Comparison of ENCODE assay signal across 1 cellular context in genomic region chr20:17530716-17531536, GRCh38.
TF ChIP-seq lines count a peak whose summit lies in the region.

BFSP1 (minus strand) TSS chr20:17531379; CDS start chr20:17531329, 50 bp downstream.

TF ChIP-seq in HepG2, 621 proteins besides CTCF, POLR2A, EP300 and RAD21 (continued from another document and continues in another):
- peak; percentile 58; the same call in 1 of the 2 replicates for TF ChIP-seq GMEB1 (CRISPR knock-in tag; IDR thresholded peaks at IDR 0.05; ENCODE audit: borderline replicate concordance)
- peak; percentile 8 for TF ChIP-seq AGO1 (IDR thresholded peaks at IDR 0.05; ENCODE audit: low read depth, low read length, poor library complexity, severe bottlenecking)
- no peak for TF ChIP-seq ZNF124 (CRISPR knock-in tag; IDR thresholded peaks at IDR 0.05)
- TF ChIP-seq ZFP91 (CRISPR knock-in tag; IDR thresholded peaks at IDR 0.05; ENCODE audit: borderline replicate concordance), result no peak; the same call in 1 of the 2 replicates
- peak; percentile 62 for TF ChIP-seq ARID5B (CRISPR knock-in tag; IDR thresholded peaks at IDR 0.05)
- no peak for TF ChIP-seq TP53 (CRISPR knock-in tag; conservative IDR thresholded peaks at IDR 0.05)
- TF ChIP-seq ZNF17 (CRISPR knock-in tag; IDR thresholded peaks at IDR 0.05), result no peak
- no peak for TF ChIP-seq ZNF549 (CRISPR knock-in tag; IDR thresholded peaks at IDR 0.05)
- TF ChIP-seq CSRNP1 (CRISPR knock-in tag; IDR thresholded peaks at IDR 0.05), result peak; percentile 67; the same call in 1 of the 2 replicates
- TF ChIP-seq POGZ (CRISPR knock-in tag; IDR thresholded peaks at IDR 0.05), result no peak
- no peak for TF ChIP-seq MED8 (CRISPR knock-in tag; IDR thresholded peaks at IDR 0.05; ENCODE audit: insufficient replicate concordance)
- TF ChIP-seq, protein P1, sequence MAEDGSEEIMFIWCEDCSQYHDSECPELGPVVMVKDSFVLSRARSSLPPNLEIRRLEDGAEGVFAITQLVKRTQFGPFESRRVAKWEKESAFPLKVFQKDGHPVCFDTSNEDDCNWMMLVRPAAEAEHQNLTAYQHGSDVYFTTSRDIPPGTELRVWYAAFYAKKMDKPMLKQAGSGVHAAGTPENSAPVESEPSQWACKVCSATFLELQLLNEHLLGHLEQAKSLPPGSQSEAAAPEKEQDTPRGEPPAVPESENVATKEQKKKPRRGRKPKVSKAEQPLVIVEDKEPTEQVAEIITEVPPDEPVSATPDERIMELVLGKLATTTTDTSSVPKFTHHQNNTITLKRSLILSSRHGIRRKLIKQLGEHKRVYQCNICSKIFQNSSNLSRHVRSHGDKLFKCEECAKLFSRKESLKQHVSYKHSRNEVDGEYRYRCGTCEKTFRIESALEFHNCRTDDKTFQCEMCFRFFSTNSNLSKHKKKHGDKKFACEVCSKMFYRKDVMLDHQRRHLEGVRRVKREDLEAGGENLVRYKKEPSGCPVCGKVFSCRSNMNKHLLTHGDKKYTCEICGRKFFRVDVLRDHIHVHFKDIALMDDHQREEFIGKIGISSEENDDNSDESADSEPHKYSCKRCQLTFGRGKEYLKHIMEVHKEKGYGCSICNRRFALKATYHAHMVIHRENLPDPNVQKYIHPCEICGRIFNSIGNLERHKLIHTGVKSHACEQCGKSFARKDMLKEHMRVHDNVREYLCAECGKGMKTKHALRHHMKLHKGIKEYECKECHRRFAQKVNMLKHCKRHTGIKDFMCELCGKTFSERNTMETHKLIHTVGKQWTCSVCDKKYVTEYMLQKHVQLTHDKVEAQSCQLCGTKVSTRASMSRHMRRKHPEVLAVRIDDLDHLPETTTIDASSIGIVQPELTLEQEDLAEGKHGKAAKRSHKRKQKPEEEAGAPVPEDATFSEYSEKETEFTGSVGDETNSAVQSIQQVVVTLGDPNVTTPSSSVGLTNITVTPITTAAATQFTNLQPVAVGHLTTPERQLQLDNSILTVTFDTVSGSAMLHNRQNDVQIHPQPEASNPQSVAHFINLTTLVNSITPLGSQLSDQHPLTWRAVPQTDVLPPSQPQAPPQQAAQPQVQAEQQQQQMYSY (CRISPR knock-in tag; IDR thresholded peaks at IDR 0.05), result no peak; the same call in 1 of the 2 replicates
- TF ChIP-seq TMF1 (CRISPR knock-in tag; IDR thresholded peaks at IDR 0.05; ENCODE audit: low read depth), result peak; percentile 76
- no peak for TF ChIP-seq ZSCAN29 (CRISPR knock-in tag; conservative IDR thresholded peaks at IDR 0.05)
- peak; percentile 94 for TF ChIP-seq ZSCAN25 (CRISPR knock-in tag; IDR thresholded peaks at IDR 0.05)
- TF ChIP-seq YY1 (IDR thresholded peaks at IDR 0.05; ENCODE audit: insufficient read depth, insufficient replicate concordance, low read depth, low read length), result peak; percentile 13
- TF ChIP-seq ZNF724P (CRISPR knock-in tag; IDR thresholded peaks at IDR 0.05; ENCODE audit: borderline replicate concordance), result no peak
- no peak for TF ChIP-seq ZSCAN9 (CRISPR knock-in tag; IDR thresholded peaks at IDR 0.05; ENCODE audit: borderline replicate concordance)
- no peak for TF ChIP-seq ZC3H4 (CRISPR knock-in tag; IDR thresholded peaks at IDR 0.05; ENCODE audit: borderline replicate concordance)
- no peak for TF ChIP-seq NFE2L2 (IDR thresholded peaks at IDR 0.05; ENCODE audit: low read length)
- TF ChIP-seq NAIF1 (CRISPR knock-in tag; IDR thresholded peaks at IDR 0.05; ENCODE audit: borderline replicate concordance), result no peak
- TF ChIP-seq PHF8 (CRISPR knock-in tag; IDR thresholded peaks at IDR 0.05), result peak; percentile 59
- TF ChIP-seq, protein P2, sequence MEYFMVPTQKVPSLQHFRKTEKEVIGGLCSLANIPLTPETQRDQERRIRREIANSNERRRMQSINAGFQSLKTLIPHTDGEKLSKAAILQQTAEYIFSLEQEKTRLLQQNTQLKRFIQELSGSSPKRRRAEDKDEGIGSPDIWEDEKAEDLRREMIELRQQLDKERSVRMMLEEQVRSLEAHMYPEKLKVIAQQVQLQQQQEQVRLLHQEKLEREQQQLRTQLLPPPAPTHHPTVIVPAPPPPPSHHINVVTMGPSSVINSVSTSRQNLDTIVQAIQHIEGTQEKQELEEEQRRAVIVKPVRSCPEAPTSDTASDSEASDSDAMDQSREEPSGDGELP (IDR thresholded peaks at IDR 0.05; ENCODE audit: borderline replicate concordance, low read depth), result peak; percentile 15; the same call in 1 of the 2 replicates
- TF ChIP-seq ZNF768 (CRISPR knock-in tag; IDR thresholded peaks at IDR 0.05), result peak; percentile 93
- no peak for TF ChIP-seq HDAC6 (IDR thresholded peaks at IDR 0.05; ENCODE audit: low read depth, low read length)
- TF ChIP-seq, protein P3, sequence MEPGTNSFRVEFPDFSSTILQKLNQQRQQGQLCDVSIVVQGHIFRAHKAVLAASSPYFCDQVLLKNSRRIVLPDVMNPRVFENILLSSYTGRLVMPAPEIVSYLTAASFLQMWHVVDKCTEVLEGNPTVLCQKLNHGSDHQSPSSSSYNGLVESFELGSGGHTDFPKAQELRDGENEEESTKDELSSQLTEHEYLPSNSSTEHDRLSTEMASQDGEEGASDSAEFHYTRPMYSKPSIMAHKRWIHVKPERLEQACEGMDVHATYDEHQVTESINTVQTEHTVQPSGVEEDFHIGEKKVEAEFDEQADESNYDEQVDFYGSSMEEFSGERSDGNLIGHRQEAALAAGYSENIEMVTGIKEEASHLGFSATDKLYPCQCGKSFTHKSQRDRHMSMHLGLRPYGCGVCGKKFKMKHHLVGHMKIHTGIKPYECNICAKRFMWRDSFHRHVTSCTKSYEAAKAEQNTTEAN (CRISPR knock-in tag; conservative IDR thresholded peaks at IDR 0.05), result no peak
- TF ChIP-seq, protein P4, sequence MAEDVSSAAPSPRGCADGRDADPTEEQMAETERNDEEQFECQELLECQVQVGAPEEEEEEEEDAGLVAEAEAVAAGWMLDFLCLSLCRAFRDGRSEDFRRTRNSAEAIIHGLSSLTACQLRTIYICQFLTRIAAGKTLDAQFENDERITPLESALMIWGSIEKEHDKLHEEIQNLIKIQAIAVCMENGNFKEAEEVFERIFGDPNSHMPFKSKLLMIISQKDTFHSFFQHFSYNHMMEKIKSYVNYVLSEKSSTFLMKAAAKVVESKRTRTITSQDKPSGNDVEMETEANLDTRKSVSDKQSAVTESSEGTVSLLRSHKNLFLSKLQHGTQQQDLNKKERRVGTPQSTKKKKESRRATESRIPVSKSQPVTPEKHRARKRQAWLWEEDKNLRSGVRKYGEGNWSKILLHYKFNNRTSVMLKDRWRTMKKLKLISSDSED (CRISPR knock-in tag; IDR thresholded peaks at IDR 0.05), result no peak
- no peak for TF ChIP-seq JUND (CRISPR knock-in tag; IDR thresholded peaks at IDR 0.05)
- TF ChIP-seq, protein P5, sequence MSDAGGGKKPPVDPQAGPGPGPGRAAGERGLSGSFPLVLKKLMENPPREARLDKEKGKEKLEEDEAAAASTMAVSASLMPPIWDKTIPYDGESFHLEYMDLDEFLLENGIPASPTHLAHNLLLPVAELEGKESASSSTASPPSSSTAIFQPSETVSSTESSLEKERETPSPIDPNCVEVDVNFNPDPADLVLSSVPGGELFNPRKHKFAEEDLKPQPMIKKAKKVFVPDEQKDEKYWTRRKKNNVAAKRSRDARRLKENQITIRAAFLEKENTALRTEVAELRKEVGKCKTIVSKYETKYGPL (CRISPR knock-in tag; IDR thresholded peaks at IDR 0.05), result no peak
- no peak for TF ChIP-seq ZKSCAN5 (CRISPR knock-in tag; IDR thresholded peaks at IDR 0.05)
- 0 out of 2 replicates have a peak, but pooled peaks have one; percentile 26 for TF ChIP-seq ZNF292 (CRISPR knock-in tag; IDR thresholded peaks at IDR 0.05; ENCODE audit: borderline replicate concordance, low read depth)
- TF ChIP-seq LCORL (IDR thresholded peaks at IDR 0.05), result no peak
- 0 out of 2 replicates have a peak, but pooled peaks have one; percentile 44 for TF ChIP-seq LCORL (CRISPR knock-in tag; IDR thresholded peaks at IDR 0.05)
- peak; percentile 76; the same call in 1 of the 2 replicates for TF ChIP-seq ZNF350 (CRISPR knock-in tag; IDR thresholded peaks at IDR 0.05; ENCODE audit: borderline replicate concordance, low read depth)
- no peak for TF ChIP-seq ZUFSP (CRISPR knock-in tag; IDR thresholded peaks at IDR 0.05; ENCODE audit: borderline replicate concordance)
- peak; percentile 32; the same call in 1 of the 2 replicates for TF ChIP-seq RXRA (CRISPR knock-in tag; IDR thresholded peaks at IDR 0.05)
- TF ChIP-seq MTERF4 (CRISPR knock-in tag; IDR thresholded peaks at IDR 0.05), result no peak
